ENCODE assay signal across 10 cellular contexts in the genomic region with DNA sequence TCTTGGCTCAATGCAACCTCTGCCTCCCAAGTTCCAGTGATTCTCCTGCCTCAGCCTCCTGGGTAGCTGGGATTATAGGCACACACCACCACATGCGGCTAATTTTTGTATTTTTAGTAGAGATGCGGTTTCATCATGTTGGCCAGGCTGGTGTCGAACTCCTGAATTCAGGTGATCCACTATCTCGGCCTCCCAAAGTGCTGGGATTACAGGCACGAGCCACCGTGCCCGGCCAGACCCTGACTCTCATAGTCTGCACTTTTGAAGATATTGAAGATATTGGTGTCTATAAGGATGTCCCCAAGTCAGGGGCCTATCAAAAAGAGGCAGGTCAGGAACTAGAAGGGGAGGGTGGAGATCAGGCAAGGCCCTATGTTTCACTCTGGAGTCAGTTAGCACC. TPM values are rescaled to one million over a fixed set of nuclear protein-coding genes. Genes with fewer than 3 reads are reported as not detected.
DNase-seq lines count a peak whose midpoint lies in the region; ATAC-seq and TF ChIP-seq lines count a peak whose summit lies in the region.
"Not testable (repeated sequence)": the region's sequence is repeated elsewhere in the genome, so short reads cannot be mapped to it uniquely, and the experiment has no call there.
"Had no signal": no experiment of that assay in that cellular context is flagged by ENCODE, and none has a peak within 500 bp of the region (broad histone marks: within the 10 kb centered on the region; RNA-seq: fewer than 3 reads in every experiment).

No MANE protein-coding gene starts in this region.

- H3K4ac ChIP-seq in trophoblast cell (ENCODE audit: low read depth, low read length): not testable (repeated sequence)

- H3K9me3 Mint-ChIP-seq in CD14-positive monocyte: not testable (repeated sequence)

- not testable (repeated sequence) for H4K91ac ChIP-seq in trophoblast cell (ENCODE audit: low read depth, low read length)

- H3K23ac ChIP-seq in trophoblast cell (ENCODE audit: low read length): not testable (repeated sequence)

- not testable (repeated sequence) for H3K4me3 Mint-ChIP-seq in CD14-positive monocyte

- H2BK12ac ChIP-seq in trophoblast cell (ENCODE audit: low read length): peak overlapping the region; percentile 12

- H3K36me3 ChIP-seq in RWPE2 (ENCODE audit: low read depth); colonic mucosa; esophagus squamous epithelium; trophoblast cell (ENCODE audit: control insufficient read depth in 1 of 2, insufficient read depth in 2 of 2, low read length in 2 of 2); transverse colon: not testable (repeated sequence)

- H4K8ac ChIP-seq in trophoblast cell (ENCODE audit: low read depth, low read length): not testable (repeated sequence)

- H2AK5ac ChIP-seq in trophoblast cell (ENCODE audit: low read length): not testable (repeated sequence)

- not testable (repeated sequence) for H3K9me3 ChIP-seq in RWPE2 (ENCODE audit: severe bottlenecking); colonic mucosa; esophagus squamous epithelium; trophoblast cell (ENCODE audit: insufficient read depth, low read depth, low read length); transverse colon

- not testable (repeated sequence) for H3K4me3 ChIP-seq in RWPE2 (ENCODE audit: severe bottlenecking); colonic mucosa; esophagus squamous epithelium; trophoblast cell (ENCODE audit: low read depth, low read length); transverse colon

- H3K27me3 Mint-ChIP-seq in CD14-positive monocyte (ENCODE audit: low read depth in 3 of 3): not testable (repeated sequence)

- peaks cover 17% of the 10 kb centered on the region for H3K79me1 ChIP-seq in trophoblast cell (ENCODE audit: low read length)

- H2BK120ac ChIP-seq in trophoblast cell (ENCODE audit: insufficient read depth, low read length, poor library complexity): not testable (repeated sequence)

- H3K27me3 ChIP-seq in RWPE2 (ENCODE audit: insufficient read depth, poor library complexity, severe bottlenecking); colonic mucosa; esophagus squamous epithelium; trophoblast cell (ENCODE audit: insufficient read depth, low read length); transverse colon: not testable (repeated sequence)

- peaks cover 44% of the 10 kb centered on the region for H3K4me1 ChIP-seq in RWPE2 (ENCODE audit: insufficient read depth, poor library complexity, severe bottlenecking)
- peaks cover 20% of the 10 kb centered on the region for H3K4me1 ChIP-seq in colonic mucosa
- H3K4me1 ChIP-seq in esophagus squamous epithelium: peaks cover 39 to 99% (median 66%) of the 10 kb centered on the region in 3 donors
- H3K4me1 ChIP-seq in trophoblast cell (ENCODE audit: control insufficient read depth in 1 of 2, insufficient read depth in 2 of 2, low read length in 2 of 2): peaks cover 49 to 51% of the 10 kb centered on the region in 2 experiments
- H3K4me1 ChIP-seq in transverse colon: peaks cover 10 to 53% (median 27%) of the 10 kb centered on the region in 4 donors

- 86 to 90% methylated on average over 1 to 7 of the region's 7 CpGs for WGBS in esophagus squamous epithelium, 2 donors
- WGBS in trophoblast cell (ENCODE audit: extremely low coverage, insufficient coverage, insufficient read length): no CpG with 5 or more reads among the region's 7 CpGs
- WGBS in transverse colon (ENCODE audit: low coverage in 1 of 2), 2 donors: 93% methylated on average over 7 of the region's 7 CpGs; no CpG with 5 or more reads in 1 of the 2 donors

- not testable (repeated sequence) for H3K79me2 ChIP-seq in trophoblast cell (ENCODE audit: control insufficient read depth, insufficient read depth, low read length, poor library complexity)

- H3K4me1 Mint-ChIP-seq in CD14-positive monocyte: peaks cover 70% of the 10 kb centered on the region

- not testable (repeated sequence) for H4K12ac ChIP-seq in trophoblast cell (ENCODE audit: low read depth, low read length)

- H3K27ac ChIP-seq in RWPE2 (ENCODE audit: poor library complexity, severe bottlenecking) (peak overlapping the region; percentile 18), colonic mucosa (peak overlapping the region; percentile 42), esophagus squamous epithelium (peak overlapping the region; percentile 78 to 98 (median 89)), transverse colon (peak overlapping the region; percentile 63 to 83 (median 70))
- H3K27ac ChIP-seq in trophoblast cell (ENCODE audit: low read depth, low read length): not testable (repeated sequence)

- intact Hi-C loops in CD14-positive monocyte (cut with micrococcal nuclease); colonic mucosa (cut with DNase I); esophagus squamous epithelium (cut with DNase I): not testable (repeated sequence)
- intact Hi-C loops in transverse colon (cut with DNase I; ENCODE audit: low total_unique reads): loop anchor here (10.0 kb wide), 1 partner anchor 87 kb away; no protein-coding TSS in a partner anchor

- H3K9ac ChIP-seq in colonic mucosa (ENCODE audit: low read depth in 2 of 2, low read length in 2 of 2); trophoblast cell (ENCODE audit: low read length): not testable (repeated sequence)

- ATAC-seq in RWPE2 (ENCODE audit: low read depth): not testable (repeated sequence)

- not testable (repeated sequence) for H3K36me3 Mint-ChIP-seq in CD14-positive monocyte

- in situ Hi-C loops in transverse colon (cut with MboI; ENCODE audit: low pct_ligation_motif_present in 1 of 4, low pct_unique_long_range_greater_than_20kb in 1 of 4, low sequenced_read_pairs in 3 of 4): not testable (repeated sequence)

- DNase-seq in CD14-positive monocyte (ENCODE audit: low spot score) (peak; percentile 3), transverse colon (peak; percentile 6)
- DNase-seq in RWPE2 (ENCODE audit: low spot score); colonic mucosa; esophagus squamous epithelium (lab: John Stamatoyannopoulos, UW); trophoblast cell: not testable (repeated sequence)

- not testable (repeated sequence) for H3K14ac ChIP-seq in trophoblast cell (ENCODE audit: low read length)

- not testable (repeated sequence) for TF ChIP-seq POLR2A in esophagus squamous epithelium (IDR thresholded peaks at IDR 0.05); transverse colon (IDR thresholded peaks at IDR 0.05)

- not testable (repeated sequence) for TF ChIP-seq EP300 in transverse colon (IDR thresholded peaks at IDR 0.05; ENCODE audit: low read depth)

- not testable (repeated sequence) for H3K18ac ChIP-seq in trophoblast cell (ENCODE audit: low read length)

- not testable (repeated sequence) for TF ChIP-seq CTCF in CD14-positive monocyte (IDR thresholded peaks at IDR 0.05); RWPE2 (IDR thresholded peaks at IDR 0.05; ENCODE audit: poor library complexity, severe bottlenecking); colonic mucosa (IDR thresholded peaks at IDR 0.05); esophagus squamous epithelium (IDR thresholded peaks at IDR 0.05); transverse colon (IDR thresholded peaks at IDR 0.05)

- not testable (repeated sequence) for H2AFZ ChIP-seq in trophoblast cell (ENCODE audit: insufficient read depth, low read length, poor library complexity)

- H3K27ac Mint-ChIP-seq in CD14-positive monocyte: peak overlapping the region in 2 of 7 donors; percentile 50 to 52

- H2BK5ac ChIP-seq in trophoblast cell (ENCODE audit: low read depth, low read length, poor library complexity): not testable (repeated sequence)

- not testable (repeated sequence) for H3K4me2 ChIP-seq in trophoblast cell (ENCODE audit: low read length)

RNA-seq across cellular contexts. Expression of a gene that starts 20.3 kb away (rescaled TPM):
- polyA plus RNA-seq in CD14-positive monocyte: 10 to 100 TPM in 1 of 2 donors, 1 to 10 TPM in 1; 2.8 to 12.7 TPM
- total RNA-seq in colonic mucosa (10 to 100 TPM; 17.6 to 27.4 TPM), esophagus squamous epithelium (10 to 100 TPM; 36.2 to 50.3 (median 43.8) TPM), transverse colon (10 to 100 TPM in 3 of 4 donors, 1 to 10 TPM in 1; 8.6 to 21.4 (median 12.6) TPM)
- 4.4 and 4.6 TPM in 2 replicates for polyA plus RNA-seq in trophoblast cell (2013)
- total RNA-seq: CD4-positive, CD25-positive, alpha-beta regulatory T cell; CD8-positive, alpha-beta memory T cell; G401; IMR-90 had no signal
- polyA plus RNA-seq: CD4-positive, CD25-positive, alpha-beta regulatory T cell; CD8-positive, alpha-beta memory T cell; IMR-90 had no signal

RNA-seq across cellular contexts. Expression of a gene that starts 55.7 kb away (rescaled TPM):
- polyA plus RNA-seq in CD14-positive monocyte: 10 to 100 TPM; 14.5 to 16.6 TPM
- 10 to 100 TPM; 12.1 to 20.9 TPM for total RNA-seq in colonic mucosa
- 10 to 100 TPM in 1 of 4 donors, 1 to 10 TPM in 3; 4.1 to 12.8 (median 6.8) TPM for total RNA-seq in esophagus squamous epithelium
- 6.4 and 8.1 TPM in 2 replicates for polyA plus RNA-seq in trophoblast cell (2013)
- total RNA-seq in transverse colon: 10 to 100 TPM in 3 of 4 donors, 1 to 10 TPM in 1; 9.1 to 15.9 (median 15.0) TPM
